10 cellular contexts compared by ENCODE assay signal in genomic region chr22:49067504-49067903, GRCh38.
"Had no signal": no experiment of that assay in that cellular context is flagged by ENCODE, and none has a peak within 500 bp of the region (broad histone marks: within the 10 kb centered on the region; RNA-seq: fewer than 3 reads in every experiment).

No MANE protein-coding gene starts in this region.

- H3K4me3 ChIP-seq: GM23248, HAP-1 had no signal

- FAIRE-seq: HTR-8/SVneo had no signal

- H3K36me3 ChIP-seq: HAP-1 had no signal

- DNase-seq: GM23248, GOT3, H7, HFFc6, Karpas-422, KBM-7 had no signal

- H3K4me2 ChIP-seq: KMS-11 had no signal

- H3K9me3 ChIP-seq: HAP-1 had no signal

- H3K9ac ChIP-seq: GM23248, KMS-11 had no signal

- H2AFZ ChIP-seq: GM23248 had no signal

- ATAC-seq: HCT116 had no signal

- H3K4me3 Mint-ChIP-seq: HFFc6 had no signal

- H3K27ac Mint-ChIP-seq: HFFc6 had no signal

- H3K4me1 ChIP-seq: HAP-1 had no signal

- H3K27ac ChIP-seq: GM23248, KMS-11 had no signal
